In the genomic region with DNA sequence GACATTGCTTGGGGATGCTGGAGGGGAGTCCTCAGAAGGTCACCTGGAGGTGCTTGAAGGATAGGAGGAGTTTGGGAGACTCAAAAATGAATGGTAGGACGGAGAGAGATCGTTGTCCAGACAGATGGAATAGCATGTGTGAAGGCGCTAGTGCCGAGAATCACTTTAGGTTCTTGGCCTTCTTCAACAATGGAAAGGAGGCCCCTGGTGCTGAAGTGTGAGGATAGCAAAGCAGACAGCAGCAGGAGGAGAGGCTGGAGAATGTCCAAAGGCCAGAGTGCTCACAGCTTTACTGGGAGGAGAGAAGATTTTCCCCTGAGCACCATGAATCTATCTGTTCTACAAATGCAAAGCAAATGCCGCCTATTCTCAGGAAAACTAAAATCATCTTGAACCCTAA, we compare ENCODE assay signal across 1 cellular context.
TF ChIP-seq lines count a peak whose summit lies in the region.

No MANE protein-coding gene starts in this region.

TF ChIP-seq in H1, 55 proteins besides CTCF, POLR2A, EP300 and RAD21:
- TF ChIP-seq BRCA1 (IDR thresholded peaks at IDR 0.05; ENCODE audit: low read depth, low read length), result no peak
- no peak for TF ChIP-seq SIN3A (conservative IDR thresholded peaks at IDR 0.05 in 1 of 2, IDR thresholded peaks at IDR 0.05 in 1 of 2; ENCODE audit: low read depth in 1 of 2, low read length in 2 of 2)
- TF ChIP-seq SRF (IDR thresholded peaks at IDR 0.05; ENCODE audit: low read depth, low read length), result no peak
- no peak for TF ChIP-seq GABPA (IDR thresholded peaks at IDR 0.05; ENCODE audit: borderline replicate concordance, insufficient read depth, low read length)
